In genomic region chr3:135992072-135992471, GRCh38 we compare ENCODE assay signal across 11 cellular contexts. TPM values are rescaled to one million over a fixed set of nuclear protein-coding genes. Genes with fewer than 3 reads are reported as not detected.
DNase-seq lines count a peak whose midpoint lies in the region; ATAC-seq, FAIRE-seq and TF ChIP-seq lines count a peak whose summit lies in the region.
"Had no signal": no experiment of that assay in that cellular context is flagged by ENCODE, and none has a peak within 500 bp of the region (broad histone marks: within the 10 kb centered on the region; RNA-seq: fewer than 3 reads in every experiment).

No MANE protein-coding gene starts in this region.

- intact Hi-C loops in thyroid gland (cut with DNase I), result no loop called here

- DNase-seq in H54 (ENCODE audit: insufficient read length, low spot score) (no peak), foreskin keratinocyte (peak; percentile 53 to 81), thyroid gland (no peak), T1000 (lab: John Stamatoyannopoulos, UW) (no peak), middle frontal gyrus (ENCODE audit: extremely low spot score, low spot score) (no peak)
- DNase-seq in stimulated activated naive CD8-positive, alpha-beta T cell treated with anti-CD3 and anti-CD28 coated beads, Interleukin-15, Interleukin-2, amounts not matched to agents 100 U/mL and 50 U/mL, for 24 hours, result no peak
- DNase-seq in activated CD8-positive, alpha-beta memory T cell treated with anti-CD3 and anti-CD28 coated beads, Interleukin-2, amount 10 ng/mL, durations not matched to agents 7 days and 5 days, result no peak
- DNase-seq: DND-41 had no signal

- peak; percentile 97 for ATAC-seq in foreskin keratinocyte
- peak; percentile 52 for ATAC-seq in stimulated activated naive CD8-positive, alpha-beta T cell treated with anti-CD3 and anti-CD28 coated beads, Interleukin-15, Interleukin-2, amounts not matched to agents 100 U/mL and 50 U/mL, for 24 hours
- ATAC-seq in activated CD8-positive, alpha-beta memory T cell treated with anti-CD3 and anti-CD28 coated beads, Interleukin-2, amount 10 ng/mL, durations not matched to agents 7 days and 5 days, result no peak

- no peak overlapping the region for H3K4me3 ChIP-seq in thyroid gland (replicated peaks in 1 of 3)
- H3K4me3 ChIP-seq: SK-N-MC had no signal

- H3K36me3 Mint-ChIP-seq in activated CD8-positive, alpha-beta memory T cell treated with anti-CD3 and anti-CD28 coated beads, Interleukin-2, amount 10 ng/mL, durations not matched to agents 7 days and 5 days, result no peaks in the 10 kb centered on the region

- TF ChIP-seq POLR2A in H54 (IDR thresholded peaks at IDR 0.05; ENCODE audit: low read depth, low read length) (no peak), thyroid gland (IDR thresholded peaks at IDR 0.05) (no peak)

- H3K4me1 ChIP-seq in foreskin keratinocyte, result peaks cover 35% of the 10 kb centered on the region
- no peaks in the 10 kb centered on the region for H3K4me1 ChIP-seq in thyroid gland

- no peaks in the 10 kb centered on the region for H3K4me1 Mint-ChIP-seq in activated CD8-positive, alpha-beta memory T cell treated with anti-CD3 and anti-CD28 coated beads, Interleukin-2, amount 10 ng/mL, durations not matched to agents 7 days and 5 days

- H3K27me3 Mint-ChIP-seq in activated CD8-positive, alpha-beta memory T cell treated with anti-CD3 and anti-CD28 coated beads, Interleukin-2, amount 10 ng/mL, durations not matched to agents 7 days and 5 days, result peaks cover 18% of the 10 kb centered on the region

- H3K9me3 Mint-ChIP-seq in activated CD8-positive, alpha-beta memory T cell treated with anti-CD3 and anti-CD28 coated beads, Interleukin-2, amount 10 ng/mL, durations not matched to agents 7 days and 5 days (ENCODE audit: low read depth), result no peaks in the 10 kb centered on the region

- H3K9me3 ChIP-seq in thyroid gland, result no peaks in the 10 kb centered on the region
- H3K9me3 ChIP-seq: neutrophil had no signal

- no peak overlapping the region for H3K27ac Mint-ChIP-seq in activated CD8-positive, alpha-beta memory T cell treated with anti-CD3 and anti-CD28 coated beads, Interleukin-2, amount 10 ng/mL, durations not matched to agents 7 days and 5 days

- no peaks in the 10 kb centered on the region for H3K36me3 ChIP-seq in thyroid gland
- H3K36me3 ChIP-seq: neutrophil had no signal

- H3K27me3 ChIP-seq in foreskin keratinocyte (no peaks in the 10 kb centered on the region), thyroid gland (no peaks in the 10 kb centered on the region)
- H3K27me3 ChIP-seq: neutrophil had no signal

- H3K27ac ChIP-seq in VCaP, result peak overlapping the region; percentile 42
- peak overlapping the region; percentile 66 for H3K27ac ChIP-seq in foreskin keratinocyte
- no peak overlapping the region for H3K27ac ChIP-seq in thyroid gland
- H3K27ac ChIP-seq: neutrophil, SK-N-MC had no signal

- TF ChIP-seq CTCF in VCaP (conservative IDR thresholded peaks at IDR 0.05), result no peak
- TF ChIP-seq CTCF in foreskin keratinocyte (conservative IDR thresholded peaks at IDR 0.05), result no peak
- no peak for TF ChIP-seq CTCF in thyroid gland (IDR thresholded peaks at IDR 0.05)

- CTCF ChIA-PET in activated CD8-positive, alpha-beta memory T cell treated with anti-CD3 and anti-CD28 coated beads, Interleukin-2, amount 10 ng/mL, durations not matched to agents 7 days and 5 days (lab: Charles Lee), result no interaction called here

- peak; percentile 86 for FAIRE-seq in H54 (lab: Jason Lieb, UNC)

- no peak overlapping the region for H3K4me3 Mint-ChIP-seq in activated CD8-positive, alpha-beta memory T cell treated with anti-CD3 and anti-CD28 coated beads, Interleukin-2, amount 10 ng/mL, durations not matched to agents 7 days and 5 days

RNA-seq across cellular contexts. Expression of gene PPP2R3A, which starts 26.5 kb away (rescaled TPM):
- total RNA-seq in foreskin keratinocyte (15.4 and 19.1 TPM in 2 replicates), thyroid gland (10 to 100 TPM in 2 of 4 donors, 1 to 10 TPM in 2; 8.5 to 15.3 (median 9.8) TPM)
- polyA plus RNA-seq in foreskin keratinocyte, result 3.2 and 3.3 TPM in 2 replicates
- under 1 TPM in 1 of 2 experiments, not detected in 1; 0.07 TPM for total RNA-seq in activated CD8-positive, alpha-beta memory T cell treated with anti-CD3 and anti-CD28 coated beads, Interleukin-2, amount 10 ng/mL, durations not matched to agents 7 days and 5 days

Comparison
In these comparisons a context has a peak if more than half of its experiments do, and no peak if none do; other contexts are left out.
1. DNase-seq: peak in foreskin keratinocyte (2 of 2); none in H54 (single experiment), stimulated activated naive CD8-positive, alpha-beta T cell treated with anti-CD3 and anti-CD28 coated beads, Interleukin-15, Interleukin-2, amounts not matched to agents 100 U/mL and 50 U/mL, for 24 hours (single experiment), activated CD8-positive, alpha-beta memory T cell treated with anti-CD3 and anti-CD28 coated beads, Interleukin-2, amount 10 ng/mL, durations not matched to agents 7 days and 5 days (single experiment), thyroid gland (0 of 2), T1000 (single experiment) and middle frontal gyrus (single experiment).
2. H3K27ac ChIP-seq: peak in VCaP (single experiment) and foreskin keratinocyte (single experiment); none in thyroid gland (0 of 3).
3. RNA of gene PPP2R3A, which starts 26.5 kb away (total RNA-seq): 15.4 to 19.1 TPM in foreskin keratinocyte and 8.5 to 15.3 TPM in thyroid gland; 0.07 TPM in activated CD8-positive, alpha-beta memory T cell treated with anti-CD3 and anti-CD28 coated beads, Interleukin-2, amount 10 ng/mL, durations not matched to agents 7 days and 5 days; every median in the first group is over 4 times any median in the second.